In genomic region chr12:116317986-116318737, GRCh38 we compare ENCODE assay signal across 15 cellular contexts. TPM values are rescaled to one million over a fixed set of nuclear protein-coding genes. Genes with fewer than 3 reads are reported as not detected.
DNase-seq lines count a peak whose midpoint lies in the region; ATAC-seq and TF ChIP-seq lines count a peak whose summit lies in the region.
"Had no signal": no experiment of that assay in that cellular context is flagged by ENCODE, and none has a peak within 500 bp of the region (broad histone marks: within the 10 kb centered on the region; RNA-seq: fewer than 3 reads in every experiment).

No MANE protein-coding gene starts in this region.

- TF ChIP-seq EP300 in upper lobe of left lung (IDR thresholded peaks at IDR 0.05) = no peak

- H3K27me3 ChIP-seq in upper lobe of left lung = no peaks in the 10 kb centered on the region

- peak overlapping the region; percentile 1 to 37 (median 13) for H3K27ac ChIP-seq in upper lobe of left lung

- WGBS in upper lobe of left lung, 2 donors = 44 to 81% methylated on average over 26 of the region's 26 CpGs

- H3K4me3 Mint-ChIP-seq in nephron progenitor cell = no peak overlapping the region
- H3K4me3 Mint-ChIP-seq: WTC11 had no signal

- H3K27ac Mint-ChIP-seq in nephron progenitor cell = peak overlapping the region; percentile 30
- H3K27ac Mint-ChIP-seq: WTC11 had no signal

- peaks cover 6% of the 10 kb centered on the region for H3K27me3 Mint-ChIP-seq in nephron progenitor cell (ENCODE audit: low read depth, poor library complexity)

- peaks cover 10 to 24% (median 21%) of the 10 kb centered on the region in 4 donors for H3K4me1 ChIP-seq in upper lobe of left lung

- TF ChIP-seq CTCF in epithelial cell of esophagus (IDR thresholded peaks at IDR 0.05; ENCODE audit: insufficient read depth, low read depth, low read length, missing control alignments) (no peak), nephron progenitor cell (IDR thresholded peaks at IDR 0.05) (no peak), upper lobe of left lung (IDR thresholded peaks at IDR 0.05) (no peak)

- peaks cover 6% of the 10 kb centered on the region for H3K9me3 Mint-ChIP-seq in nephron progenitor cell
- H3K9me3 Mint-ChIP-seq: WTC11 had no signal

- no peaks in the 10 kb centered on the region for H3K36me3 ChIP-seq in upper lobe of left lung

- H3K4me1 Mint-ChIP-seq in nephron progenitor cell = peaks cover 39% of the 10 kb centered on the region

- H3K9me3 ChIP-seq in upper lobe of left lung = no peaks in the 10 kb centered on the region
- H3K9me3 ChIP-seq: Caco-2 had no signal

- no peak for TF ChIP-seq POLR2A in upper lobe of left lung (IDR thresholded peaks at IDR 0.05)

- ATAC-seq in upper lobe of left lung (ENCODE audit: low FRiP score in 2 of 2) (peak in 1 of 2 donors; percentile 56), HG03175 (IDR thresholded peaks at IDR 0.05; ENCODE audit: unreplicated experiment) (no peak)
- ATAC-seq: WTC11 had no signal

- DNase-seq in NCI-H2227 (lab: John Stamatoyannopoulos, UW; ENCODE audit: unreplicated experiment) (peak; percentile 21), NCI-H2227 treated with DMSO at 0.1 percent for 48 hours (lab: John Stamatoyannopoulos, UW) (no peak), epithelial cell of esophagus (ENCODE audit: low read depth) (peak; percentile 81), nephron progenitor cell (no peak), upper lobe of left lung (peak in 1 of 2 donors; percentile 63), DMS53 treated with DMSO at 0.1 percent for 48 hours (lab: John Stamatoyannopoulos, UW; ENCODE audit: unreplicated experiment) (no peak), NCI-H2029 treated with DMSO at 0.1 percent for 48 hours (lab: John Stamatoyannopoulos, UW) (no peak)
- DNase-seq: effector CD4-positive, alpha-beta T cell; Kasumi-1; NCI-H82; posterior cingulate gyrus; stimulated activated CD4-positive, alpha-beta T cell treated with anti-CD3 and anti-CD28 coated beads, Interleukin-4, amount 100 ng/mL, for 4 hours had no signal

- H3K4me3 ChIP-seq in epithelial cell of esophagus (ENCODE audit: low read length) (peak overlapping the region; percentile 18), upper lobe of left lung (peak overlapping the region in 3 of 4 donors; percentile 9 to 34 (median 18))

- H3K36me3 Mint-ChIP-seq in nephron progenitor cell (ENCODE audit: low read depth) = no peaks in the 10 kb centered on the region
- H3K36me3 Mint-ChIP-seq: WTC11 had no signal

RNA-seq across cellular contexts. Expression of gene MED13L, which starts 40.7 kb away (rescaled TPM):
- 100 to 1,000 TPM in 5 of 6 donors, 10 to 100 TPM in 1; 96.6 to 178 (median 124) TPM for total RNA-seq in upper lobe of left lung

Comparison
In these comparisons a context has a peak if more than half of its experiments do, and no peak if none do; other contexts are left out.
1. DNase-seq: peak in NCI-H2227 (single experiment) and epithelial cell of esophagus (single experiment); none in NCI-H2227 treated with DMSO at 0.1 percent for 48 hours (single experiment), nephron progenitor cell (single experiment), DMS53 treated with DMSO at 0.1 percent for 48 hours (single experiment) and NCI-H2029 treated with DMSO at 0.1 percent for 48 hours (single experiment).